In the genomic region with DNA sequence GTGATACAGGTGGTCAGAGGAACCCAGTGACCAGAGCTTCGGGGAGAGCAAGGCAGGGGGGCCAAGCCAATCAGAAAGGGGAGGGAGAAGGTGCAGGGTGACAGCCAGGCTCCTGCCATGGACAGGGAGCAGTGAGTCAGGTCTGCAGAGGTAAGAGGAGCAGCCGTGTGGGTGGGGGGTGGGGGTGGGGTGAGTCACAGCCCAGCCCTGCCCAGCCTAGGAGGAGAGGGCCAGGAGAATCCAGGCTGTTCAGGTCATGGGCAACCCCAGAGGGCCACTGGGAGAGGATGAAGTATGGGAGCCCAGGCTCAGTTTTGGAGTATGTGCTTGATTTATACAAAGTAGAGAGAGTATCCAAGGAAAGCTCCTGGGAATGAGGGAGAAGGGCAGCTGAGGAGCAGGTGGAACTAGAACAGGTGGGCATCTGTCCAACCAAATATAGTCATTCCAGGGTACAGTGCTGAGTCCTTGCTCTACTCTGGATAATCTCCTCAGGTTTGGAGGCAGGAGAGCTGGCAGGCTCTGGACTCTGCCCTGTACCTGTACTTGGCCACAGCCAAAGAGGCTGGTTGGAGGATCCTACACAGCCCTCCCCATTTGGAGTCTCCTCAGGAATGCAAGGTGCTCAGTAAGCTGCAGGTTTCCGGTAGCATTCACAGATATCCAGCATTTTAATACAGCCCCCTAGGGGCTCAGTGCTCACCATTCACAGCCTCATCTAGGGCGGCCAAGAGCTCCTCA, we compare ENCODE assay signal across 8 cellular contexts. TPM values are rescaled to one million over a fixed set of nuclear protein-coding genes. Genes with fewer than 3 reads are reported as not detected.
DNase-seq lines count a peak whose midpoint lies in the region; ATAC-seq, FAIRE-seq and TF ChIP-seq lines count a peak whose summit lies in the region.

No MANE protein-coding gene starts in this region.

- TF ChIP-seq RAD21 in IMR-90 (IDR thresholded peaks at IDR 0.05; ENCODE audit: low read length), result no peak
- TF ChIP-seq RAD21 in GM12878 (IDR thresholded peaks at IDR 0.05; ENCODE audit: insufficient read depth, low read depth, low read length), result no peak

- H3K9me3 ChIP-seq in IMR-90 (ENCODE audit: control insufficient read depth, insufficient read depth, low read length), result no peaks in the 10 kb centered on the region
- no peaks in the 10 kb centered on the region for H3K9me3 ChIP-seq in GM12878 (replicated peaks; ENCODE audit: control insufficient read depth, insufficient read depth, low read length)
- H3K9me3 ChIP-seq in effector memory CD4-positive, alpha-beta T cell (ENCODE audit: control insufficient read depth, low read length), result no peaks in the 10 kb centered on the region

- H3K79me1 ChIP-seq in IMR-90 (ENCODE audit: low read depth in 1 of 2, low read length in 2 of 2) (peaks cover 28 to 53% of the 10 kb centered on the region in 2 experiments), mesendoderm (ENCODE audit: low read length) (no peaks in the 10 kb centered on the region)

- in situ Hi-C loops in ACHN (cut with HindIII; ENCODE audit: low pct_ligation_motif_present, low pct_unique_long_range_greater_than_20kb, low sequenced_read_pairs), result no loop called here
- in situ Hi-C loops in IMR-90 (cut with MboI; ENCODE audit: low sequenced_read_pairs), result no loop called here
- in situ Hi-C loops in GM12878 (cut with MboI), result no loop called here

- SMC1A ChIA-PET in GM12878 (lab: Charles Lee; ENCODE audit: uncharacterized antibody, unreplicated experiment), result interaction anchor here (1.0 to 12.2 kb wide), 12 partner anchors 10 to 374 kb away, joined by 3 to 345 read pairs (median 3); no protein-coding TSS in a partner anchor

- no peak for TF ChIP-seq EP300 in GM12878 (IDR thresholded peaks at IDR 0.05; ENCODE audit: borderline replicate concordance in 1 of 2, control insufficient read depth in 1 of 2, low read depth in 2 of 2, low read length in 2 of 2)

- H2AFZ ChIP-seq in IMR-90 (replicated peaks; ENCODE audit: low read length, poor library complexity) (no peak overlapping the region), GM12878 (ENCODE audit: control insufficient read depth, low read depth, low read length) (no peak overlapping the region)

- H3K4ac ChIP-seq in IMR-90 (ENCODE audit: low read depth, low read length), result peak overlapping the region; percentile 7; the same call in 1 of the 2 replicates
- no peak overlapping the region for H3K4ac ChIP-seq in mesendoderm (ENCODE audit: low read depth, low read length)

- H3K4me3 ChIP-seq in IMR-90 (ENCODE audit: insufficient read depth, low read depth, low read length) (no peak overlapping the region), GM12878 (no peak overlapping the region), mesendoderm (ENCODE audit: low read length) (no peak overlapping the region), urinary bladder (ENCODE audit: low read depth, low read length) (peak overlapping the region; percentile 57)
- no peak overlapping the region for H3K4me3 ChIP-seq in effector memory CD4-positive, alpha-beta T cell (ENCODE audit: insufficient read depth, low read depth, low read length, poor library complexity, severe bottlenecking)

- no CpG with 5 or more reads among the region's 4 CpGs for WGBS in IMR-90 (ENCODE audit: extremely low coverage in 2 of 2, insufficient read length in 1 of 2), 2 experiments
- WGBS in GM12878 (ENCODE audit: insufficient coverage, insufficient replicate concordance, low lambda C conversion rate, missing lambda C conversion rate), result 51% methylated on average over 4 of the region's 4 CpGs
- no CpG with 5 or more reads among the region's 4 CpGs for WGBS in mesendoderm (ENCODE audit: extremely low coverage, insufficient coverage, low lambda C conversion rate)
- 70% methylated on average over 4 of the region's 4 CpGs for WGBS in urinary bladder

- TF ChIP-seq CTCF in IMR-90 (conservative IDR thresholded peaks at IDR 0.05; ENCODE audit: low read depth, low read length) (no peak), GM12878 (IDR thresholded peaks at IDR 0.05 in 2 of 3, conservative IDR thresholded peaks at IDR 0.05 in 1 of 3; ENCODE audit: control insufficient read depth in 2 of 3, extremely low read depth in 1 of 3, insufficient read depth in 1 of 3, low read depth in 3 of 3, low read length in 3 of 3) (no peak)

- no peak overlapping the region for H3K56ac ChIP-seq in IMR-90 (ENCODE audit: extremely low read depth, insufficient read depth, low read length)
- H3K56ac ChIP-seq in mesendoderm (ENCODE audit: low read length), result no peak overlapping the region

- ATAC-seq in IMR-90 (ENCODE audit: low read depth) (no peak), GM12878 (no peak), GM19351 (IDR thresholded peaks at IDR 0.05; ENCODE audit: unreplicated experiment) (no peak)

- no peak overlapping the region for H4K91ac ChIP-seq in IMR-90 (ENCODE audit: insufficient read depth, low read depth, low read length)

- no peak overlapping the region for H2BK5ac ChIP-seq in IMR-90 (ENCODE audit: low read depth, low read length, poor library complexity, severe bottlenecking)
- no peak overlapping the region for H2BK5ac ChIP-seq in mesendoderm (ENCODE audit: low read length)

- BruUV-seq in IMR-90 (replicated peaks; lab: Mats Ljungman, UMichigan) (no TSS peak), GM12878 (replicated peaks; lab: Mats Ljungman, UMichigan) (TSS peak; percentile 49)

- peaks cover 11% of the 10 kb centered on the region for H3K4me1 ChIP-seq in IMR-90 (ENCODE audit: control insufficient read depth, insufficient read depth, low read length)
- peaks cover 40% of the 10 kb centered on the region for H3K4me1 ChIP-seq in GM12878 (ENCODE audit: control insufficient read depth, insufficient read depth, low read length)
- peaks cover 3% of the 10 kb centered on the region for H3K4me1 ChIP-seq in mesendoderm (ENCODE audit: control insufficient read depth, low read depth, low read length)
- no peaks in the 10 kb centered on the region for H3K4me1 ChIP-seq in urinary bladder (ENCODE audit: insufficient read depth)
- peaks cover 27% of the 10 kb centered on the region for H3K4me1 ChIP-seq in effector memory CD4-positive, alpha-beta T cell (ENCODE audit: control insufficient read depth, insufficient read depth, low read length, poor library complexity, severe bottlenecking)

- H2AK5ac ChIP-seq in IMR-90 (ENCODE audit: low read depth, low read length) (peak overlapping the region; percentile 64), mesendoderm (ENCODE audit: low read length) (no peak overlapping the region)

- RAD21 ChIA-PET in GM12878 (lab: Charles Lee; ENCODE audit: unreplicated experiment), result interaction anchor here (0.9 to 9.2 kb wide), 6 partner anchors 15 to 105 kb away, joined by 3 to 131 read pairs (median 6); no protein-coding TSS in a partner anchor

- no peak overlapping the region for H2BK120ac ChIP-seq in IMR-90 (ENCODE audit: low read depth, low read length)
- no peak overlapping the region for H2BK120ac ChIP-seq in mesendoderm (ENCODE audit: low read depth, low read length)

- H3K36me3 ChIP-seq in IMR-90 (ENCODE audit: control insufficient read depth, insufficient read depth, low read length) (peaks cover 6% of the 10 kb centered on the region; the same call in 1 of the 2 replicates), GM12878 (ENCODE audit: control insufficient read depth in 2 of 2, insufficient read depth in 2 of 2, low read length in 1 of 2) (no peaks in the 10 kb centered on the region), mesendoderm (ENCODE audit: control insufficient read depth, insufficient read depth, low read length) (no peaks in the 10 kb centered on the region), urinary bladder (ENCODE audit: insufficient read depth) (no peaks in the 10 kb centered on the region)
- no peaks in the 10 kb centered on the region for H3K36me3 ChIP-seq in effector memory CD4-positive, alpha-beta T cell (ENCODE audit: control insufficient read depth, insufficient read depth, low read length)

- DNase-seq in ACHN (peak; percentile 48), IMR-90 (peak; percentile 57), GM12878 (ENCODE audit: low read depth, low spot score) (no peak), mesendoderm (peak; percentile 67), activated gamma-delta T cell (lab: John Stamatoyannopoulos, UW) (no peak)
- no peak for DNase-seq in effector memory CD4-positive, alpha-beta T cell

- dilution Hi-C loops in IMR-90 (cut with HindIII; ENCODE audit: low sequenced_read_pairs, unreplicated experiment), result no loop called here

- FAIRE-seq in GM12878 (lab: Jason Lieb, UNC), result no peak

- intact Hi-C loops in IMR-90 (cut with micrococcal nuclease), result loop anchor here (5.0 kb wide), 1 partner anchor 48 kb away; no protein-coding TSS in a partner anchor
- intact Hi-C loops in GM12878 (cut with micrococcal nuclease; ENCODE audit: unreplicated experiment), result loop anchor here (5.0 kb wide), 1 partner anchor 43 kb away; the partner anchor contains the start of gene PFDN1

- peak overlapping the region; percentile 46 for H2AK9ac ChIP-seq in IMR-90 (replicated peaks; ENCODE audit: low read depth, low read length, poor library complexity)

- CTCF ChIA-PET in IMR-90 (lab: Yijun Ruan, JAX), result interaction anchor here (0.5 to 11.0 kb wide), 15 partner anchors 8 to 125 kb away, joined by 3 to 233 read pairs (median 6); no protein-coding TSS in a partner anchor
- CTCF ChIA-PET in GM12878 (lab: Yijun Ruan, JAX), result interaction anchor here (0.8 to 16.9 kb wide), 14 partner anchors 11 to 376 kb away, joined by 3 to 774 read pairs (median 5); partner anchors contain the start of gene PFDN1

- peaks cover 4% of the 10 kb centered on the region; the same call in 1 of the 2 replicates for H3K9me1 ChIP-seq in IMR-90 (ENCODE audit: insufficient read depth, low read length)

- POLR2A ChIA-PET in IMR-90 (lab: Charles Lee; ENCODE audit: unreplicated experiment) (interaction anchor here (1.5 kb wide), 1 partner anchor 9 kb away, joined by 4 read pairs; no protein-coding TSS in a partner anchor), GM12878 (lab: Charles Lee) (interaction anchor here (0.5 to 1.9 kb wide), 4 partner anchors 9 to 100 kb away, joined by 3 to 8 read pairs (median 7); no protein-coding TSS in a partner anchor)

- H3K4me2 ChIP-seq in IMR-90 (ENCODE audit: low read depth, low read length) (peak overlapping the region; percentile 29; the same call in 1 of the 2 replicates), GM12878 (ENCODE audit: control insufficient read depth, insufficient read depth) (0 out of 2 replicates have a peak overlapping the region, but pooled peaks have one; percentile 10), mesendoderm (ENCODE audit: low read length) (no peak overlapping the region)

- H2BK15ac ChIP-seq in IMR-90 (ENCODE audit: low read depth, low read length) (no peak overlapping the region; the same call in 2 of the 3 replicates), mesendoderm (replicated peaks; ENCODE audit: low read depth) (no peak overlapping the region)

- 0 out of 2 replicates have a peak, but pooled peaks cover 9% of the 10 kb centered on the region for H4K20me1 ChIP-seq in IMR-90 (ENCODE audit: insufficient read depth, low read length)
- no peaks in the 10 kb centered on the region for H4K20me1 ChIP-seq in GM12878 (ENCODE audit: control insufficient read depth, insufficient read depth)

- H3K79me2 ChIP-seq in GM12878 (ENCODE audit: control insufficient read depth, insufficient read depth, low read length) (peaks cover 3% of the 10 kb centered on the region), mesendoderm (ENCODE audit: control insufficient read depth, insufficient read depth, low read length) (no peaks in the 10 kb centered on the region)

- no peak overlapping the region for H3K9ac ChIP-seq in IMR-90 (ENCODE audit: low read depth, low read length)
- H3K9ac ChIP-seq in GM12878 (ENCODE audit: control insufficient read depth, insufficient read depth, low read length), result no peak overlapping the region
- no peak overlapping the region for H3K9ac ChIP-seq in mesendoderm (ENCODE audit: low read length)

- no peak overlapping the region for H3K23ac ChIP-seq in IMR-90 (ENCODE audit: low read depth, low read length)
- no peak overlapping the region for H3K23ac ChIP-seq in mesendoderm (ENCODE audit: low read length)

- H3K27me3 ChIP-seq in IMR-90 (ENCODE audit: control insufficient read depth, insufficient read depth, low read length), result no peaks in the 10 kb centered on the region
- no peaks in the 10 kb centered on the region; a peak in 1 of 4 replicates for H3K27me3 ChIP-seq in GM12878 (replicated peaks in 1 of 2; ENCODE audit: control insufficient read depth in 2 of 2, insufficient read depth in 2 of 2, low read length in 1 of 2)
- no peaks in the 10 kb centered on the region for H3K27me3 ChIP-seq in mesendoderm (ENCODE audit: insufficient read depth, low read length, poor library complexity)
- H3K27me3 ChIP-seq in effector memory CD4-positive, alpha-beta T cell (replicated peaks; ENCODE audit: control insufficient read depth, insufficient read depth, low read length, poor library complexity, severe bottlenecking), result no peaks in the 10 kb centered on the region

- no peak for TF ChIP-seq POLR2A in IMR-90 (IDR thresholded peaks at IDR 0.05; ENCODE audit: low read depth, low read length)
- no peak for TF ChIP-seq POLR2A in GM12878 (IDR thresholded peaks at IDR 0.05; ENCODE audit: low read depth, low read length)

- H3K18ac ChIP-seq in IMR-90 (ENCODE audit: low read depth, low read length), result no peak overlapping the region
- no peak overlapping the region for H3K18ac ChIP-seq in mesendoderm (ENCODE audit: low read length)

- no peak overlapping the region for H3K14ac ChIP-seq in IMR-90 (replicated peaks; ENCODE audit: low read depth, low read length)

- H3K27ac ChIP-seq in IMR-90 (ENCODE audit: insufficient read depth, low read length) (no peak overlapping the region), GM12878 (ENCODE audit: control insufficient read depth, insufficient read depth) (no peak overlapping the region), mesendoderm (ENCODE audit: low read depth, low read length) (no peak overlapping the region), urinary bladder (ENCODE audit: low read depth) (no peak overlapping the region)
- H3K27ac ChIP-seq in effector memory CD4-positive, alpha-beta T cell (ENCODE audit: insufficient read depth, low read length, poor library complexity, severe bottlenecking), result no peak overlapping the region

- H2BK20ac ChIP-seq in IMR-90 (ENCODE audit: low read depth, low read length), result no peak overlapping the region

- H4K8ac ChIP-seq in IMR-90 (ENCODE audit: low read depth in 2 of 2, low read length in 2 of 2), result peak overlapping the region in 1 of 2 experiments; percentile 40; a peak in 1 of 4 replicates
- no peak overlapping the region for H4K8ac ChIP-seq in mesendoderm (ENCODE audit: low read depth, low read length)

- H4K5ac ChIP-seq in IMR-90 (ENCODE audit: low read depth, low read length) (no peak overlapping the region), mesendoderm (ENCODE audit: low read length) (no peak overlapping the region)

RNA-seq across cellular contexts. Expression of gene HBEGF, which starts 1.6 kb away (rescaled TPM):
- total RNA-seq in IMR-90 (2012; rRNA removed) (18.8 and 26.9 TPM in 2 replicates), GM12878 (2014; rRNA removed) (2.5 and 3.1 TPM in 2 replicates), GM12878 (2014; rRNA removed; fragmentation: Illumina TruSeq; extraction: Trizol) (2.5 and 2.9 TPM in 2 replicates), GM12878 (2021) (2.6 and 2.7 TPM in 2 replicates), urinary bladder (9.7 TPM)
- polyA plus RNA-seq in IMR-90 (2012; rRNA removed) (36.1 and 48.7 TPM in 2 replicates), GM12878 (2011; rRNA removed) (2.2 and 2.5 TPM in 2 replicates), GM12878 (2014; fragmentation: Illumina TruSeq; extraction: Trizol) (3.1 and 4.5 TPM in 2 replicates), GM12878 (2014; fragmentation: Nextera tagmentation; extraction: Ambion mirVana) (1 to 10 TPM in 1 of 2 experiments, under 1 TPM in 1; 0.87 to 1.5 TPM), GM12878 (2014; rRNA removed) (1.6 and 2.0 TPM in 2 replicates), GM12878 (2016; fragmentation: Nextera tagmentation; extraction: Ambion mirVana) (1 to 10 TPM; 1.3 to 1.6 TPM), urinary bladder (13.5 TPM)
- 31.0 and 54.1 TPM in 2 replicates for polyA plus RNA-seq in IMR-90 (2012; cell fraction: cytosol; rRNA removed)
- polyA plus RNA-seq in IMR-90 (2012; cell fraction: nucleus; rRNA removed; ENCODE audit: low replicate concordance), result 41.9 and 95.5 TPM in 2 replicates
- 2.0 and 2.9 TPM in 2 replicates for total RNA-seq in GM12878 (2013; cell fraction: nucleolus; rRNA removed)
- polyA plus RNA-seq in GM12878 (2011; ENCODE audit: low read depth), result 0.33 TPM
- 1.5 and 1.6 TPM in 2 replicates for polyA plus RNA-seq in GM12878 (2011; cell fraction: cytosol; rRNA removed)
- 2.6 TPM in 2 replicates for polyA plus RNA-seq in GM12878 (2011; cell fraction: nucleus; rRNA removed)
- polyA plus RNA-seq in GM12878 (2012), result 0.27 and 0.42 TPM in 2 replicates
- 0.88 and 1.9 TPM in 2 replicates for polyA minus RNA-seq in GM12878 (2011; rRNA and poly(A)+ RNA removed)
- polyA minus RNA-seq in GM12878 (2011; cell fraction: cytosol; rRNA and poly(A)+ RNA removed), result 0.53 and 0.73 TPM in 2 replicates
- 1.9 and 3.3 TPM in 2 replicates for polyA minus RNA-seq in GM12878 (2011; cell fraction: nucleus; rRNA and poly(A)+ RNA removed)
- 6.7 TPM for polyA plus RNA-seq in mesendoderm (2013, experiment 1 of 2)
- 7.2 TPM for polyA plus RNA-seq in mesendoderm (2013, experiment 2 of 2)

RNA-seq across cellular contexts. Expression of gene SLC4A9, which starts 15.1 kb away (rescaled TPM):
- not detected in 2 replicates for total RNA-seq in IMR-90 (2012; rRNA removed)
- polyA plus RNA-seq in IMR-90 (2012; rRNA removed), result not detected in 2 replicates
- not detected in 2 replicates for polyA plus RNA-seq in IMR-90 (2012; cell fraction: cytosol; rRNA removed)
- 0.05 and 0.19 TPM in 2 replicates for polyA plus RNA-seq in IMR-90 (2012; cell fraction: nucleus; rRNA removed; ENCODE audit: low replicate concordance)
- 0.35 and 0.64 TPM in 2 replicates for total RNA-seq in GM12878 (2013; cell fraction: nucleolus; rRNA removed)
- total RNA-seq in GM12878 (2014; rRNA removed), result 0.05 TPM in 1 of 2 replicates, not detected in the other
- total RNA-seq in GM12878 (2014; rRNA removed; fragmentation: Illumina TruSeq; extraction: Trizol), result not detected in 2 replicates
- total RNA-seq in GM12878 (2021), result 0.05 TPM in 1 of 2 replicates, not detected in the other
- not detected for polyA plus RNA-seq in GM12878 (2011; ENCODE audit: low read depth)
- not detected in 2 replicates for polyA plus RNA-seq in GM12878 (2011; rRNA removed)
- 0.02 TPM in 1 of 2 replicates, not detected in the other for polyA plus RNA-seq in GM12878 (2011; cell fraction: cytosol; rRNA removed)
- polyA plus RNA-seq in GM12878 (2011; cell fraction: nucleus; rRNA removed), result 0.09 and 0.29 TPM in 2 replicates
- not detected in 2 replicates for polyA plus RNA-seq in GM12878 (2012)
- polyA plus RNA-seq in GM12878 (2014; fragmentation: Illumina TruSeq; extraction: Trizol), result not detected in 2 replicates
- under 1 TPM in 1 of 2 experiments, not detected in 1; 0.05 TPM for polyA plus RNA-seq in GM12878 (2014; fragmentation: Nextera tagmentation; extraction: Ambion mirVana)
- 0.03 TPM in 1 of 2 replicates, not detected in the other for polyA plus RNA-seq in GM12878 (2014; rRNA removed)
- not detected for polyA plus RNA-seq in GM12878 (2016; fragmentation: Nextera tagmentation; extraction: Ambion mirVana)
- not detected in 2 replicates for polyA minus RNA-seq in GM12878 (2011; rRNA and poly(A)+ RNA removed)
- polyA minus RNA-seq in GM12878 (2011; cell fraction: cytosol; rRNA and poly(A)+ RNA removed), result not detected in 2 replicates
- not detected in 2 replicates for polyA minus RNA-seq in GM12878 (2011; cell fraction: nucleus; rRNA and poly(A)+ RNA removed)
- polyA plus RNA-seq in mesendoderm (2013, experiment 1 of 2), result not detected
- not detected for polyA plus RNA-seq in mesendoderm (2013, experiment 2 of 2)
- total RNA-seq in urinary bladder, result 0.11 TPM
- 0.06 TPM for polyA plus RNA-seq in urinary bladder

RNA-seq across cellular contexts. Expression of gene PFDN1, which starts 42.0 kb away (rescaled TPM):
- 92.8 and 98.8 TPM in 2 replicates for total RNA-seq in IMR-90 (2012; rRNA removed)
- 134 and 140 TPM in 2 replicates for polyA plus RNA-seq in IMR-90 (2012; rRNA removed)
- polyA plus RNA-seq in IMR-90 (2012; cell fraction: cytosol; rRNA removed), result 85.4 and 108 TPM in 2 replicates
- 39.7 and 45.7 TPM in 2 replicates for polyA plus RNA-seq in IMR-90 (2012; cell fraction: nucleus; rRNA removed; ENCODE audit: low replicate concordance)
- 35.6 and 38.4 TPM in 2 replicates for total RNA-seq in GM12878 (2013; cell fraction: nucleolus; rRNA removed)
- 79.9 and 86.9 TPM in 2 replicates for total RNA-seq in GM12878 (2014; rRNA removed)
- total RNA-seq in GM12878 (2014; rRNA removed; fragmentation: Illumina TruSeq; extraction: Trizol), result 73.0 and 91.1 TPM in 2 replicates
- total RNA-seq in GM12878 (2021), result 58.5 and 62.9 TPM in 2 replicates
- 28.9 TPM for polyA plus RNA-seq in GM12878 (2011; ENCODE audit: low read depth)
- 63.8 and 65.9 TPM in 2 replicates for polyA plus RNA-seq in GM12878 (2011; rRNA removed)
- 98.8 and 102 TPM in 2 replicates for polyA plus RNA-seq in GM12878 (2011; cell fraction: cytosol; rRNA removed)
- 24.5 and 33.3 TPM in 2 replicates for polyA plus RNA-seq in GM12878 (2011; cell fraction: nucleus; rRNA removed)
- polyA plus RNA-seq in GM12878 (2012), result 85.5 and 118 TPM in 2 replicates
- 150 and 190 TPM in 2 replicates for polyA plus RNA-seq in GM12878 (2014; fragmentation: Illumina TruSeq; extraction: Trizol)
- 100 to 1,000 TPM; 192 to 193 TPM for polyA plus RNA-seq in GM12878 (2014; fragmentation: Nextera tagmentation; extraction: Ambion mirVana)
- polyA plus RNA-seq in GM12878 (2014; rRNA removed), result 85.8 and 86.8 TPM in 2 replicates
- polyA plus RNA-seq in GM12878 (2016; fragmentation: Nextera tagmentation; extraction: Ambion mirVana), result 100 to 1,000 TPM; 112 to 131 TPM
- polyA minus RNA-seq in GM12878 (2011; rRNA and poly(A)+ RNA removed), result 57.4 and 63.6 TPM in 2 replicates
- 15.2 and 18.9 TPM in 2 replicates for polyA minus RNA-seq in GM12878 (2011; cell fraction: cytosol; rRNA and poly(A)+ RNA removed)
- 10.6 and 13.1 TPM in 2 replicates for polyA minus RNA-seq in GM12878 (2011; cell fraction: nucleus; rRNA and poly(A)+ RNA removed)
- 297 TPM for polyA plus RNA-seq in mesendoderm (2013, experiment 1 of 2)
- polyA plus RNA-seq in mesendoderm (2013, experiment 2 of 2), result 277 TPM
- 40.6 TPM for total RNA-seq in urinary bladder
- polyA plus RNA-seq in urinary bladder, result 86.5 TPM

RNA-seq across cellular contexts. Expression of gene ANKHD1, which starts 56.8 kb away (rescaled TPM):
- total RNA-seq in IMR-90 (2012; rRNA removed) (36.7 and 46.4 TPM in 2 replicates), GM12878 (2014; rRNA removed) (56.3 and 59.9 TPM in 2 replicates), GM12878 (2014; rRNA removed; fragmentation: Illumina TruSeq; extraction: Trizol) (60.2 and 61.5 TPM in 2 replicates), GM12878 (2021) (85.6 and 87.1 TPM in 2 replicates), urinary bladder (219 TPM)
- polyA plus RNA-seq in IMR-90 (2012; rRNA removed) (29.1 and 32.1 TPM in 2 replicates), GM12878 (2011; rRNA removed) (86.7 and 96.8 TPM in 2 replicates), GM12878 (2014; fragmentation: Illumina TruSeq; extraction: Trizol) (84.7 and 95.6 TPM in 2 replicates), GM12878 (2014; fragmentation: Nextera tagmentation; extraction: Ambion mirVana) (10 to 100 TPM; 31.6 to 36.3 TPM), GM12878 (2014; rRNA removed) (69.3 and 72.5 TPM in 2 replicates), GM12878 (2016; fragmentation: Nextera tagmentation; extraction: Ambion mirVana) (10 to 100 TPM; 76.1 to 76.7 TPM), urinary bladder (53.4 TPM)
- polyA plus RNA-seq in IMR-90 (2012; cell fraction: cytosol; rRNA removed), result 10.5 and 11.1 TPM in 2 replicates
- polyA plus RNA-seq in IMR-90 (2012; cell fraction: nucleus; rRNA removed; ENCODE audit: low replicate concordance), result 33.6 and 94.7 TPM in 2 replicates
- 409 and 411 TPM in 2 replicates for total RNA-seq in GM12878 (2013; cell fraction: nucleolus; rRNA removed)
- 61.7 TPM for polyA plus RNA-seq in GM12878 (2011; ENCODE audit: low read depth)
- polyA plus RNA-seq in GM12878 (2011; cell fraction: cytosol; rRNA removed), result 51.8 and 60.4 TPM in 2 replicates
- 90.0 and 107 TPM in 2 replicates for polyA plus RNA-seq in GM12878 (2011; cell fraction: nucleus; rRNA removed)
- polyA plus RNA-seq in GM12878 (2012), result 65.7 and 75.6 TPM in 2 replicates
- 119 and 180 TPM in 2 replicates for polyA minus RNA-seq in GM12878 (2011; rRNA and poly(A)+ RNA removed)
- 34.9 and 50.0 TPM in 2 replicates for polyA minus RNA-seq in GM12878 (2011; cell fraction: cytosol; rRNA and poly(A)+ RNA removed)
- 56.9 and 116 TPM in 2 replicates for polyA minus RNA-seq in GM12878 (2011; cell fraction: nucleus; rRNA and poly(A)+ RNA removed)
- polyA plus RNA-seq in mesendoderm (2013, experiment 1 of 2), result 38.3 TPM
- polyA plus RNA-seq in mesendoderm (2013, experiment 2 of 2), result 37.3 TPM

Comparison
In these comparisons a context has a peak if more than half of its experiments do, and no peak if none do; other contexts are left out.
1. DNase-seq: peak in ACHN (single experiment), IMR-90 (single experiment) and mesendoderm (single experiment); none in GM12878 (single experiment), activated gamma-delta T cell (single experiment) and effector memory CD4-positive, alpha-beta T cell (0 of 3).